In genomic region chr1:209659909-209660308, GRCh38 we compare ENCODE assay signal across 1 cellular context.
TF ChIP-seq lines count a peak whose summit lies in the region.

No MANE protein-coding gene starts in this region.

TF ChIP-seq in K562, 482 proteins besides CTCF, POLR2A, EP300 and RAD21 (continued from another document):
- TF ChIP-seq RERE (CRISPR knock-in tag; IDR thresholded peaks at IDR 0.05; ENCODE audit: borderline replicate concordance) = no peak
- TF ChIP-seq ZNF124 (CRISPR knock-in tag; IDR thresholded peaks at IDR 0.05) = no peak
- TF ChIP-seq HDAC1 (IDR thresholded peaks at IDR 0.05) = no peak
- no peak for TF ChIP-seq NR2C1 (IDR thresholded peaks at IDR 0.05)
- peak; percentile 40; the same call in 1 of the 2 replicates for TF ChIP-seq NR2C1 (tag; IDR thresholded peaks at IDR 0.05)
- TF ChIP-seq TAF9B (IDR thresholded peaks at IDR 0.05; ENCODE audit: partially characterized antibody) = no peak
- TF ChIP-seq MCM2 (IDR thresholded peaks at IDR 0.05; ENCODE audit: low read depth) = no peak
- no peak for TF ChIP-seq BCOR (IDR thresholded peaks at IDR 0.05)
- no peak for TF ChIP-seq RFX7 (CRISPR knock-in tag; IDR thresholded peaks at IDR 0.05)
- no peak for TF ChIP-seq ATF4 (CRISPR knock-in tag; IDR thresholded peaks at IDR 0.05)
- TF ChIP-seq PCBP1 (IDR thresholded peaks at IDR 0.05; ENCODE audit: low read depth, low read length, poor library complexity, severe bottlenecking) = no peak
- TF ChIP-seq TAF15 (IDR thresholded peaks at IDR 0.05; ENCODE audit: low read depth, low read length) = no peak
- no peak for TF ChIP-seq PHF21A (IDR thresholded peaks at IDR 0.05; ENCODE audit: borderline replicate concordance, low read depth)
- no peak for TF ChIP-seq ZNF764 (CRISPR knock-in tag; IDR thresholded peaks at IDR 0.05; ENCODE audit: low read depth)
- no peak for TF ChIP-seq SNIP1 (IDR thresholded peaks at IDR 0.05; ENCODE audit: low read depth)
